24 cellular contexts compared by ENCODE assay signal in the genomic region with DNA sequence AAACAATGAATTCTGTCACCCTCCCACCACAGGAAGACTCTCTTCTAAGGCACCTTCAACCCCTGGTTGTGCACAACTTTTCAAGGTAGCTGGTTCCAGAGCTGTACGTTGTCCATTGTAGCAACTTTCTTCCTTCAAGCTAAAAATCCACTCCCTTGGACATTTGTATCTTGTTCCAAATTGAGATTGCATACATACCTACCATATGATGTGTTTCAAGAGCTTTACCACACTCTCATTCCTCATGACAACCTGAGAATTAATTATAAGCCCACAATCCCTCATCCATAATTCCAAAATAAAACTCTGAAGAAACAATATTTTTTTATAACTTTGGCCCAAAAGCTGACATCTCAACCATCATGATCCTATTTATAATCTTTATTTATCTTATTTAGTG. TPM values are rescaled to one million over a fixed set of nuclear protein-coding genes. Genes with fewer than 3 reads are reported as not detected.
"Had no signal": no experiment of that assay in that cellular context is flagged by ENCODE, and none has a peak within 500 bp of the region (broad histone marks: within the 10 kb centered on the region; RNA-seq: fewer than 3 reads in every experiment).

No MANE protein-coding gene starts in this region.

- H3K27ac ChIP-seq: hepatocyte, tibial artery, uterus had no signal

- H3K4me3 Mint-ChIP-seq: activated CD8-positive, alpha-beta memory T cell treated with anti-CD3 and anti-CD28 coated beads, Interleukin-2, amount 10 ng/mL, durations not matched to agents 7 days and 5 days; activated T-cell treated with anti-CD3 and anti-CD28 coated beads, Interleukin-2, amount 50 U/mL, for 4 hours; endodermal cell; naive B cell; stimulated activated naive B cell treated with anti-CD40 and anti-IgM and Interleukin-4, amounts not matched to agents 10 μg/mL and 1 μg/mL and 100 μg/mL, for 72 hours had no signal

- ATAC-seq: left lobe of liver; stimulated activated naive B cell treated with anti-CD40 and anti-IgM and Interleukin-4, amounts not matched to agents 10 μg/mL and 1 μg/mL and 100 μg/mL, for 72 hours had no signal

- H3K9me3 ChIP-seq: tibial artery, uterus had no signal

- H3K36me3 ChIP-seq: uterus had no signal

- H3K4me1 Mint-ChIP-seq: endodermal cell had no signal

- H3K4me3 ChIP-seq: hepatocyte, tibial artery, uterus had no signal

- H3K4me1 ChIP-seq: tibial artery, uterus had no signal

- H3K27me3 Mint-ChIP-seq: naive B cell; stimulated activated naive B cell treated with anti-CD40 and anti-IgM and Interleukin-4, amounts not matched to agents 10 μg/mL and 1 μg/mL and 100 μg/mL, for 72 hours had no signal

- H3K9me3 Mint-ChIP-seq: activated naive CD4-positive, alpha-beta T cell treated with anti-CD3 and anti-CD28 coated beads, Interleukin-2, amount 50 U/mL, for 72 hours; activated T-cell treated with anti-CD3 and anti-CD28 coated beads, Interleukin-2, amount 50 U/mL, for 4 hours; endodermal cell; naive B cell; stimulated activated naive B cell treated with anti-CD40 and anti-IgM and Interleukin-4, amounts not matched to agents 10 μg/mL and 1 μg/mL and 100 μg/mL, for 72 hours had no signal

- H3K27ac Mint-ChIP-seq: activated CD8-positive, alpha-beta memory T cell treated with anti-CD3 and anti-CD28 coated beads, Interleukin-2, amount 10 ng/mL, durations not matched to agents 7 days and 5 days; activated naive CD4-positive, alpha-beta T cell treated with anti-CD3 and anti-CD28 coated beads, Interleukin-2, amount 50 U/mL, for 72 hours; endodermal cell; stimulated activated naive B cell treated with anti-CD40 and anti-IgM and Interleukin-4, amounts not matched to agents 10 μg/mL and 1 μg/mL and 100 μg/mL, for 72 hours had no signal

- DNase-seq: activated CD4-positive, alpha-beta T cell treated with anti-CD3 and anti-CD28 coated beads, Interleukin-2, amount 50 U/mL, for 48 hours; activated CD4-positive, CD25-positive, alpha-beta regulatory T cell treated with anti-CD3 and anti-CD28 coated beads, Interleukin-2, amount 50 U/mL, for 72 hours; activated CD8-positive, alpha-beta memory T cell treated with anti-CD3 and anti-CD28 coated beads, Interleukin-2, amount 10 ng/mL, durations not matched to agents 7 days and 5 days; activated gamma-delta T cell; activated T-cell treated with anti-CD3 and anti-CD28 coated beads, Interleukin-2, amount 50 U/mL, for 4 hours; amygdala; endodermal cell; naive B cell; stimulated activated CD4-positive, alpha-beta T cell treated with anti-CD3 and anti-CD28 coated beads, Interleukin-15, amount 100 ng/mL, for 24 hours; stimulated activated CD4-positive, alpha-beta T cell treated with anti-CD3 and anti-CD28 coated beads, Interleukin-4, amount 100 ng/mL, for 1 hour; stimulated activated naive B cell treated with anti-CD40 and anti-IgM and Interleukin-4, amounts not matched to agents 10 μg/mL and 1 μg/mL and 100 μg/mL, for 72 hours; tibial artery; uterus had no signal

- H3K27me3 ChIP-seq: hepatocyte, tibial artery, uterus had no signal

RNA-seq across cellular contexts. Expression of a gene that starts 3.0 kb away (rescaled TPM):
- total RNA-seq: activated CD8-positive, alpha-beta memory T cell treated with anti-CD3 and anti-CD28 coated beads, Interleukin-2, amount 10 ng/mL, durations not matched to agents 7 days and 5 days; activated naive CD4-positive, alpha-beta T cell treated with anti-CD3 and anti-CD28 coated beads, Interleukin-2, amount 50 U/mL, for 72 hours; activated T-cell treated with anti-CD3 and anti-CD28 coated beads, Interleukin-2, amount 50 U/mL, for 4 hours; dermis microvascular lymphatic vessel endothelial cell; endodermal cell; epithelial cell of proximal tubule; glomerular endothelial cell; hepatocyte; left lobe of liver; mononuclear cell; renal cortical epithelial cell; subcutaneous adipose tissue; T-helper 1 cell treated with Interleukin-12 subunit alpha and Interleukin-12 subunit beta and Interleukin-4 antibody, amounts not matched to agents 30 ng/mL and 1 ng/mL, for 36 hours; uterus had no signal
- polyA plus RNA-seq: hepatocyte, keratinocyte had no signal

RNA-seq across cellular contexts. Expression of a gene that starts 3.3 kb away (rescaled TPM):
- total RNA-seq: activated CD8-positive, alpha-beta memory T cell treated with anti-CD3 and anti-CD28 coated beads, Interleukin-2, amount 10 ng/mL, durations not matched to agents 7 days and 5 days; activated naive CD4-positive, alpha-beta T cell treated with anti-CD3 and anti-CD28 coated beads, Interleukin-2, amount 50 U/mL, for 72 hours; activated T-cell treated with anti-CD3 and anti-CD28 coated beads, Interleukin-2, amount 50 U/mL, for 4 hours; dermis microvascular lymphatic vessel endothelial cell; endodermal cell; epithelial cell of proximal tubule; glomerular endothelial cell; hepatocyte; left lobe of liver; mononuclear cell; renal cortical epithelial cell; subcutaneous adipose tissue; T-helper 1 cell treated with Interleukin-12 subunit alpha and Interleukin-12 subunit beta and Interleukin-4 antibody, amounts not matched to agents 30 ng/mL and 1 ng/mL, for 36 hours; uterus had no signal
- polyA plus RNA-seq: hepatocyte, keratinocyte had no signal

RNA-seq across cellular contexts. Expression of a gene that starts 31.9 kb away (rescaled TPM):
- total RNA-seq: activated CD8-positive, alpha-beta memory T cell treated with anti-CD3 and anti-CD28 coated beads, Interleukin-2, amount 10 ng/mL, durations not matched to agents 7 days and 5 days; activated naive CD4-positive, alpha-beta T cell treated with anti-CD3 and anti-CD28 coated beads, Interleukin-2, amount 50 U/mL, for 72 hours; activated T-cell treated with anti-CD3 and anti-CD28 coated beads, Interleukin-2, amount 50 U/mL, for 4 hours; dermis microvascular lymphatic vessel endothelial cell; endodermal cell; epithelial cell of proximal tubule; glomerular endothelial cell; hepatocyte; mononuclear cell; renal cortical epithelial cell; T-helper 1 cell treated with Interleukin-12 subunit alpha and Interleukin-12 subunit beta and Interleukin-4 antibody, amounts not matched to agents 30 ng/mL and 1 ng/mL, for 36 hours; uterus had no signal
- polyA plus RNA-seq: hepatocyte, keratinocyte had no signal

RNA-seq across cellular contexts. Expression of a gene that starts 36.9 kb away (rescaled TPM):
- total RNA-seq: activated T-cell treated with anti-CD3 and anti-CD28 coated beads, Interleukin-2, amount 50 U/mL, for 4 hours; dermis microvascular lymphatic vessel endothelial cell; epithelial cell of proximal tubule; left lobe of liver; subcutaneous adipose tissue had no signal
